In genomic region chr2:238462782-238463396, GRCh38 we compare ENCODE assay signal across 9 cellular contexts. TPM values are rescaled to one million over a fixed set of nuclear protein-coding genes. Genes with fewer than 3 reads are reported as not detected.
DNase-seq lines count a peak whose midpoint lies in the region; ATAC-seq, FAIRE-seq and TF ChIP-seq lines count a peak whose summit lies in the region.
"Had no signal": no experiment of that assay in that cellular context is flagged by ENCODE, and none has a peak within 500 bp of the region (broad histone marks: within the 10 kb centered on the region; RNA-seq: fewer than 3 reads in every experiment).

No MANE protein-coding gene starts in this region.

- H3K4me2 ChIP-seq in keratinocyte (ENCODE audit: control insufficient read depth, extremely low read depth, insufficient read depth, low read depth, low read length) = no peak overlapping the region

- H3K9me1 ChIP-seq in keratinocyte (ENCODE audit: control insufficient read depth, extremely low read depth, insufficient read depth, low read length) = no peaks in the 10 kb centered on the region

- ATAC-seq in GM21423 (IDR thresholded peaks at IDR 0.05; ENCODE audit: unreplicated experiment) (peak; percentile 53), HG02623 (IDR thresholded peaks at IDR 0.05; ENCODE audit: unreplicated experiment) (no peak)

- no peaks in the 10 kb centered on the region for H3K36me3 ChIP-seq in ascending aorta
- peaks cover 0 to 1% of the 10 kb centered on the region in 2 experiments for H3K36me3 ChIP-seq in keratinocyte (ENCODE audit: control insufficient read depth in 2 of 2, extremely low read depth in 1 of 2, insufficient read depth in 2 of 2, low read length in 2 of 2)

- intact Hi-C loops in ascending aorta (cut with DNase I) = loop anchor here (1.0 kb wide), 1 partner anchor 93 kb away; no protein-coding TSS in a partner anchor

- H3K79me2 ChIP-seq in keratinocyte (ENCODE audit: control insufficient read depth, insufficient read depth, low read length) = no peaks in the 10 kb centered on the region

- peaks cover 6 to 7% of the 10 kb centered on the region in 2 donors for H3K4me1 ChIP-seq in ascending aorta
- no peaks in the 10 kb centered on the region for H3K4me1 ChIP-seq in keratinocyte (ENCODE audit: control insufficient read depth, extremely low read depth, insufficient read depth, low read length)

- H3K27ac ChIP-seq in ascending aorta (no peak overlapping the region), keratinocyte (ENCODE audit: control insufficient read depth, insufficient read depth, low read length) (no peak overlapping the region)
- H3K27ac ChIP-seq: SK-N-MC had no signal

- FAIRE-seq in keratinocyte (lab: Jason Lieb, UNC) = peak; percentile 83

- no peak overlapping the region for H3K9ac ChIP-seq in keratinocyte (ENCODE audit: control insufficient read depth, extremely low read depth, insufficient read depth, low read length)

- H3K9me3 ChIP-seq in ascending aorta (no peaks in the 10 kb centered on the region), keratinocyte (ENCODE audit: control insufficient read depth, low read depth, low read length) (no peaks in the 10 kb centered on the region)

- peak; percentile 51 for DNase-seq in COLO829 (ENCODE audit: low spot score)
- DNase-seq in NCI-H2227 treated with DMSO at 0.1 percent for 48 hours (lab: John Stamatoyannopoulos, UW) = peak; percentile 1
- DNase-seq in ascending aorta (ENCODE audit: low spot score in 2 of 2) = no peak
- DNase-seq in keratinocyte (ENCODE audit: low read depth, low spot score) = peak; percentile 2
- DNase-seq in activated gamma-delta T cell (lab: John Stamatoyannopoulos, UW) = no peak
- no peak for DNase-seq in activated CD4-positive, alpha-beta T cell treated with anti-CD3 and anti-CD28 coated beads for 48 hours

- no peak overlapping the region for H2AFZ ChIP-seq in keratinocyte (ENCODE audit: control insufficient read depth, low read length)

- H4K20me1 ChIP-seq in keratinocyte (ENCODE audit: control insufficient read depth, extremely low read depth, insufficient read depth, low read length) = no peaks in the 10 kb centered on the region

- dilution Hi-C loops in keratinocyte (cut with MboI; ENCODE audit: extremely low pct_ligation_motif_present, low sequenced_read_pairs) = no loop called here

- H3K4me3 ChIP-seq in ascending aorta (no peak overlapping the region), keratinocyte (ENCODE audit: control insufficient read depth in 2 of 3, extremely low read depth in 1 of 3, insufficient read depth in 2 of 3, low read depth in 1 of 3, low read length in 3 of 3) (no peak overlapping the region)
- H3K4me3 ChIP-seq: SK-N-MC had no signal

- TF ChIP-seq CTCF in ascending aorta (IDR thresholded peaks at IDR 0.05) = peak; percentile 67 to 77 (median 73)
- peak; percentile 11 to 60 (median 52) for TF ChIP-seq CTCF in keratinocyte (optimal IDR thresholded peaks at IDR 0.05 in 1 of 3, IDR thresholded peaks at IDR 0.05 in 1 of 3, conservative IDR thresholded peaks at IDR 0.05 in 1 of 3; ENCODE audit: extremely low read depth in 1 of 3, insufficient read depth in 2 of 3, low read length in 3 of 3)

- H3K27me3 ChIP-seq in ascending aorta (no peaks in the 10 kb centered on the region), keratinocyte (ENCODE audit: control insufficient read depth, extremely low read depth, insufficient read depth, low read length) (peaks cover 17% of the 10 kb centered on the region)

RNA-seq across cellular contexts. Expression of gene ASB1, which starts 36.2 kb away (rescaled TPM):
- 32.5 TPM for total RNA-seq in ascending aorta
- polyA plus RNA-seq in keratinocyte = 11.8 to 16.7 TPM (median 13.0 TPM) in 3 replicates
- 7.1 TPM for polyA plus RNA-seq in keratinocyte (2011; ENCODE audit: low read depth)
- polyA plus RNA-seq in keratinocyte (2011; cell fraction: cytosol; rRNA removed) = 7.7 and 15.3 TPM in 2 replicates
- 26.1 and 32.2 TPM in 2 replicates for polyA plus RNA-seq in keratinocyte (2011; cell fraction: nucleus; rRNA removed)
- 10.8 and 18.4 TPM in 2 replicates for polyA plus RNA-seq in keratinocyte (2012; ENCODE audit: low replicate concordance)
- polyA minus RNA-seq in keratinocyte = 7.2 to 27.3 TPM (median 11.8 TPM) in 3 replicates
- polyA minus RNA-seq in keratinocyte (2011; cell fraction: cytosol; rRNA and poly(A)+ RNA removed) = 11.5 TPM
- polyA minus RNA-seq in keratinocyte (2011; cell fraction: nucleus; rRNA and poly(A)+ RNA removed) = 8.8 and 12.2 TPM in 2 replicates

Comparison
In these comparisons a context has a peak if more than half of its experiments do, and no peak if none do; other contexts are left out.
1. DNase-seq: peak in COLO829 (single experiment), NCI-H2227 treated with DMSO at 0.1 percent for 48 hours (single experiment) and keratinocyte (single experiment); none in ascending aorta (0 of 2), activated gamma-delta T cell (single experiment) and activated CD4-positive, alpha-beta T cell treated with anti-CD3 and anti-CD28 coated beads for 48 hours (single experiment).